In genomic region chr3:123768480-123769359, GRCh38 we compare ENCODE assay signal across 30 cellular contexts.
DNase-seq lines count a peak whose midpoint lies in the region; ATAC-seq and TF ChIP-seq lines count a peak whose summit lies in the region.
"Had no signal": no experiment of that assay in that cellular context is flagged by ENCODE, and none has a peak within 500 bp of the region (broad histone marks: within the 10 kb centered on the region; RNA-seq: fewer than 3 reads in every experiment).

No MANE protein-coding gene starts in this region.

- H2AK5ac ChIP-seq in IMR-90 (ENCODE audit: low read depth, low read length): peak overlapping the region; percentile 60; the same call in 1 of the 2 replicates

- H4K8ac ChIP-seq in IMR-90 (ENCODE audit: low read depth in 2 of 2, low read length in 2 of 2): peak overlapping the region in 1 of 2 experiments; percentile 49; a peak in 3 of 4 replicates

- peak overlapping the region; percentile 64 for H2BK20ac ChIP-seq in IMR-90 (ENCODE audit: low read depth, low read length)

- H3K36me3 Mint-ChIP-seq in osteocyte (ENCODE audit: unreplicated experiment): no peaks in the 10 kb centered on the region
- no peaks in the 10 kb centered on the region for H3K36me3 Mint-ChIP-seq in GM23338 (ENCODE audit: low read depth)
- no peaks in the 10 kb centered on the region for H3K36me3 Mint-ChIP-seq in natural killer cell
- H3K36me3 Mint-ChIP-seq: naive thymus-derived CD8-positive, alpha-beta T cell; stimulated activated effector memory CD8-positive, alpha-beta T cell treated with anti-CD3 and anti-CD28 coated beads, Interleukin-12 subunit alpha, Interleukin-12 subunit beta, amount 100 ng/mL, for 72 hours had no signal

- H3K79me1 ChIP-seq in IMR-90 (ENCODE audit: low read depth in 1 of 2, low read length in 2 of 2): peaks cover 16 to 60% of the 10 kb centered on the region in 2 experiments

- peak overlapping the region; percentile 69; the same call in 1 of the 2 replicates for H3K14ac ChIP-seq in IMR-90 (replicated peaks; ENCODE audit: low read depth, low read length)

- peak overlapping the region; percentile 90 for H3K23ac ChIP-seq in IMR-90 (ENCODE audit: low read depth, low read length)

- BruUV-seq in IMR-90 (replicated peaks; lab: Mats Ljungman, UMichigan): no TSS peak

- peaks cover 25% of the 10 kb centered on the region for H3K9me1 ChIP-seq in IMR-90 (ENCODE audit: insufficient read depth, low read length)

- H3K4me3 ChIP-seq in BLaER1 (no peak overlapping the region), IMR-90 (ENCODE audit: insufficient read depth, low read depth, low read length) (no peak overlapping the region), esophagus muscularis mucosa (no peak overlapping the region), GM23338 (no peak overlapping the region)
- H3K4me3 ChIP-seq: esophagus squamous epithelium, heart right ventricle, SJSA1 had no signal

- H3K9ac ChIP-seq in BLaER1 (0 out of 2 replicates have a peak overlapping the region, but pooled peaks have one; percentile 1), IMR-90 (ENCODE audit: low read depth, low read length) (no peak overlapping the region)
- H3K9ac ChIP-seq: KMS-11 had no signal

- peak overlapping the region; percentile 58 for H4K91ac ChIP-seq in IMR-90 (ENCODE audit: insufficient read depth, low read depth, low read length)

- H2AFZ ChIP-seq in IMR-90 (replicated peaks; ENCODE audit: low read length, poor library complexity): no peak overlapping the region
- H2AFZ ChIP-seq in GM23338: no peak overlapping the region

- no peak for ATAC-seq in IMR-90 (ENCODE audit: low read depth)
- ATAC-seq in GM21619 (IDR thresholded peaks at IDR 0.05; ENCODE audit: unreplicated experiment): no peak
- no peak for ATAC-seq in GM23338
- no peak for ATAC-seq in natural killer cell
- ATAC-seq: activated T-cell treated with anti-CD3 and anti-CD28 coated beads, Interleukin-2, amount 50 U/mL, for 4 hours; heart right ventricle; naive thymus-derived CD8-positive, alpha-beta T cell had no signal

- POLR2A ChIA-PET in IMR-90 (lab: Charles Lee; ENCODE audit: unreplicated experiment): no interaction called here

- H3K4me3 Mint-ChIP-seq in osteocyte (ENCODE audit: unreplicated experiment): no peak overlapping the region
- H3K4me3 Mint-ChIP-seq in GM23338: no peak overlapping the region
- no peak overlapping the region for H3K4me3 Mint-ChIP-seq in natural killer cell
- H3K4me3 Mint-ChIP-seq: activated T-cell treated with anti-CD3 and anti-CD28 coated beads, Interleukin-2, amount 50 U/mL, for 4 hours; CD4-positive, alpha-beta T cell; central memory CD8-positive, alpha-beta T cell; endodermal cell; naive thymus-derived CD8-positive, alpha-beta T cell; stimulated activated effector memory CD8-positive, alpha-beta T cell treated with anti-CD3 and anti-CD28 coated beads, Interleukin-12 subunit alpha, Interleukin-12 subunit beta, amount 100 ng/mL, for 72 hours had no signal

- peaks cover 56% of the 10 kb centered on the region for H3K4me1 ChIP-seq in BLaER1
- peaks cover 18% of the 10 kb centered on the region for H3K4me1 ChIP-seq in IMR-90 (ENCODE audit: control insufficient read depth, insufficient read depth, low read length)
- peaks cover 0 to 27% (median 18%) of the 10 kb centered on the region in 4 donors for H3K4me1 ChIP-seq in esophagus muscularis mucosa
- H3K4me1 ChIP-seq in GM23338 (ENCODE audit: insufficient read depth): no peaks in the 10 kb centered on the region

- H3K27ac Mint-ChIP-seq in osteocyte (ENCODE audit: unreplicated experiment): no peak overlapping the region
- H3K27ac Mint-ChIP-seq in GM23338: no peak overlapping the region
- H3K27ac Mint-ChIP-seq in natural killer cell: no peak overlapping the region
- H3K27ac Mint-ChIP-seq: CD4-positive, alpha-beta T cell; endodermal cell; naive thymus-derived CD8-positive, alpha-beta T cell; stimulated activated effector memory CD8-positive, alpha-beta T cell treated with anti-CD3 and anti-CD28 coated beads, Interleukin-12 subunit alpha, Interleukin-12 subunit beta, amount 100 ng/mL, for 72 hours had no signal

- peak overlapping the region; percentile 57 for H4K5ac ChIP-seq in IMR-90 (ENCODE audit: low read depth, low read length)

- H3K79me2 ChIP-seq in GM23338 (replicated peaks; ENCODE audit: insufficient read depth): no peaks in the 10 kb centered on the region

- H3K18ac ChIP-seq in IMR-90 (ENCODE audit: low read depth, low read length): peak overlapping the region; percentile 20

- peak overlapping the region; percentile 32 for H2BK5ac ChIP-seq in IMR-90 (ENCODE audit: low read depth, low read length, poor library complexity, severe bottlenecking)

- H3K9me3 Mint-ChIP-seq in osteocyte (ENCODE audit: unreplicated experiment) (no peaks in the 10 kb centered on the region), GM23338 (no peaks in the 10 kb centered on the region), natural killer cell (no peaks in the 10 kb centered on the region)
- H3K9me3 Mint-ChIP-seq: activated T-cell treated with anti-CD3 and anti-CD28 coated beads, Interleukin-2, amount 50 U/mL, for 4 hours; CD4-positive, alpha-beta T cell; central memory CD8-positive, alpha-beta T cell; endodermal cell; naive thymus-derived CD8-positive, alpha-beta T cell; stimulated activated effector memory CD8-positive, alpha-beta T cell treated with anti-CD3 and anti-CD28 coated beads, Interleukin-12 subunit alpha, Interleukin-12 subunit beta, amount 100 ng/mL, for 72 hours had no signal

- H3K4ac ChIP-seq in IMR-90 (ENCODE audit: low read depth, low read length): peak overlapping the region; percentile 73

- TF ChIP-seq POLR2A in IMR-90 (IDR thresholded peaks at IDR 0.05; ENCODE audit: low read depth, low read length): no peak
- no peak for TF ChIP-seq POLR2A in esophagus muscularis mucosa (IDR thresholded peaks at IDR 0.05; ENCODE audit: low read depth)

- H3K27me3 ChIP-seq in BLaER1 (no peaks in the 10 kb centered on the region), IMR-90 (ENCODE audit: control insufficient read depth, insufficient read depth, low read length) (no peaks in the 10 kb centered on the region), esophagus muscularis mucosa (no peaks in the 10 kb centered on the region), GM23338 (ENCODE audit: insufficient read depth) (no peaks in the 10 kb centered on the region)
- H3K27me3 ChIP-seq: esophagus squamous epithelium, heart right ventricle, SJSA1 had no signal

- H3K4me2 ChIP-seq in BLaER1 (peak overlapping the region; percentile 70), IMR-90 (ENCODE audit: low read depth, low read length) (no peak overlapping the region), GM23338 (no peak overlapping the region)
- H3K4me2 ChIP-seq: KMS-11 had no signal

- no peaks in the 10 kb centered on the region for H3F3A ChIP-seq in GM23338 (replicated peaks; ENCODE audit: low read depth)

- H2BK120ac ChIP-seq in IMR-90 (ENCODE audit: low read depth, low read length): peak overlapping the region; percentile 83

- no peak overlapping the region for H3K56ac ChIP-seq in IMR-90 (ENCODE audit: extremely low read depth, insufficient read depth, low read length)

- CTCF ChIA-PET in IMR-90 (lab: Yijun Ruan, JAX): no interaction called here

- H3K9me3 ChIP-seq in BLaER1 (0 out of 2 replicates have a peak, but pooled peaks cover 7% of the 10 kb centered on the region), IMR-90 (ENCODE audit: control insufficient read depth, insufficient read depth, low read length) (no peaks in the 10 kb centered on the region; the same call in 1 of the 2 replicates), esophagus muscularis mucosa (no peaks in the 10 kb centered on the region)
- H3K9me3 ChIP-seq: esophagus squamous epithelium, heart right ventricle, SJSA1 had no signal

- TF ChIP-seq CTCF in IMR-90 (conservative IDR thresholded peaks at IDR 0.05; ENCODE audit: low read depth, low read length) (no peak), esophagus muscularis mucosa (IDR thresholded peaks at IDR 0.05) (no peak), osteocyte (IDR thresholded peaks at IDR 0.05) (no peak), GM23338 (conservative IDR thresholded peaks at IDR 0.05; ENCODE audit: low read depth in 2 of 2) (no peak), natural killer cell (IDR thresholded peaks at IDR 0.05) (no peak)

- no peak for TF ChIP-seq EP300 in esophagus muscularis mucosa (IDR thresholded peaks at IDR 0.05)

- H3K27ac ChIP-seq in BLaER1 (0 out of 2 replicates have a peak overlapping the region, but pooled peaks have one; percentile 35), IMR-90 (ENCODE audit: insufficient read depth, low read length) (no peak overlapping the region), esophagus muscularis mucosa (replicated peaks in 1 of 4) (no peak overlapping the region), GM23338 (ENCODE audit: low read depth) (no peak overlapping the region)
- H3K27ac ChIP-seq: esophagus squamous epithelium, heart right ventricle, KMS-11, RWPE1, SJSA1 had no signal

- no peak for DNase-seq in IMR-90
- peak; percentile 88 for DNase-seq in esophagus muscularis mucosa (ENCODE audit: extremely low spot score)
- peak; percentile 10 for DNase-seq in osteocyte (ENCODE audit: extremely low spot score, unreplicated experiment)
- no peak for DNase-seq in stimulated activated CD4-positive, alpha-beta T cell treated with anti-CD3 and anti-CD28 coated beads, Interleukin-2, amount 100 ng/mL, for 24 hours
- no peak for DNase-seq in GM23338 (ENCODE audit: low spot score)
- no peak for DNase-seq in natural killer cell
- DNase-seq: activated CD4-positive, CD25-positive, alpha-beta regulatory T cell; activated T-cell treated with anti-CD3 and anti-CD28 coated beads, Interleukin-2, amount 50 U/mL, for 4 hours; CD4-positive, alpha-beta T cell; dermis blood vessel endothelial cell; endodermal cell; esophagus squamous epithelium; foreskin melanocyte; heart right ventricle; MM.1S; naive thymus-derived CD8-positive, alpha-beta T cell; NCI-H1105 treated with DMSO at 0.1 percent for 48 hours; NCI-H187 treated with DMSO at 0.1 percent for 48 hours; NCI-H2171; NCI-H82; occipital lobe; substantia nigra; T-helper 1 cell had no signal

- no peaks in the 10 kb centered on the region for H3K9me2 ChIP-seq in GM23338 (ENCODE audit: insufficient read depth)

- no peak overlapping the region for H2AK9ac ChIP-seq in IMR-90 (replicated peaks; ENCODE audit: low read depth, low read length, poor library complexity)

- TF ChIP-seq RAD21 in IMR-90 (IDR thresholded peaks at IDR 0.05; ENCODE audit: low read length): no peak

- H4K20me1 ChIP-seq in BLaER1: peaks cover 25% of the 10 kb centered on the region
- no peaks in the 10 kb centered on the region for H4K20me1 ChIP-seq in IMR-90 (ENCODE audit: insufficient read depth, low read length)
- H4K20me1 ChIP-seq in GM23338 (replicated peaks; ENCODE audit: insufficient read depth): no peaks in the 10 kb centered on the region

- peak overlapping the region; percentile 51; the same call in 1 of the 3 replicates for H2BK15ac ChIP-seq in IMR-90 (ENCODE audit: low read depth, low read length)

- in situ Hi-C loops in IMR-90 (cut with MboI; ENCODE audit: low sequenced_read_pairs): no loop called here

- dilution Hi-C loops in IMR-90 (cut with HindIII; ENCODE audit: low sequenced_read_pairs, unreplicated experiment): no loop called here

- WGBS in IMR-90 (ENCODE audit: extremely low coverage in 2 of 2, insufficient read length in 1 of 2), 2 experiments: 55% methylated on average over 4 of the region's 8 CpGs; no CpG with 5 or more reads in 1 of the 2 experiments
- WGBS in esophagus muscularis mucosa: 73% methylated on average over 8 of the region's 8 CpGs

- H3K36me3 ChIP-seq in BLaER1 (peaks cover 12% of the 10 kb centered on the region), IMR-90 (ENCODE audit: control insufficient read depth, insufficient read depth, low read length) (peaks cover 35% of the 10 kb centered on the region), esophagus muscularis mucosa (no peaks in the 10 kb centered on the region), GM23338 (ENCODE audit: insufficient read depth) (no peaks in the 10 kb centered on the region)
- H3K36me3 ChIP-seq: esophagus squamous epithelium, heart right ventricle, SJSA1 had no signal

- peaks cover 4% of the 10 kb centered on the region for H3K4me1 Mint-ChIP-seq in osteocyte (ENCODE audit: unreplicated experiment)
- H3K4me1 Mint-ChIP-seq in GM23338: peaks cover 11% of the 10 kb centered on the region
- no peaks in the 10 kb centered on the region for H3K4me1 Mint-ChIP-seq in natural killer cell
- H3K4me1 Mint-ChIP-seq: central memory CD8-positive, alpha-beta T cell; naive thymus-derived CD8-positive, alpha-beta T cell; stimulated activated effector memory CD8-positive, alpha-beta T cell treated with anti-CD3 and anti-CD28 coated beads, Interleukin-12 subunit alpha, Interleukin-12 subunit beta, amount 100 ng/mL, for 72 hours had no signal

- intact Hi-C loops in IMR-90 (cut with micrococcal nuclease) (no loop called here), esophagus muscularis mucosa (cut with DNase I) (no loop called here), natural killer cell (cut with micrococcal nuclease) (no loop called here)

- no peaks in the 10 kb centered on the region for H3K27me3 Mint-ChIP-seq in osteocyte (ENCODE audit: unreplicated experiment)
- no peaks in the 10 kb centered on the region for H3K27me3 Mint-ChIP-seq in GM23338 (ENCODE audit: insufficient read depth, low read depth, poor library complexity)
- peaks cover 0 to 14% of the 10 kb centered on the region in 2 donors for H3K27me3 Mint-ChIP-seq in natural killer cell (ENCODE audit: low read depth in 2 of 2)

Comparison
In these comparisons a context has a peak if more than half of its experiments do, and no peak if none do; other contexts are left out.
1. DNase-seq: peak in esophagus muscularis mucosa (single experiment) and osteocyte (single experiment); none in IMR-90 (single experiment), stimulated activated CD4-positive, alpha-beta T cell treated with anti-CD3 and anti-CD28 coated beads, Interleukin-2, amount 100 ng/mL, for 24 hours (0 of 2), GM23338 (single experiment) and natural killer cell (single experiment).